ENCODE assay signal across 8 cellular contexts in the genomic region with DNA sequence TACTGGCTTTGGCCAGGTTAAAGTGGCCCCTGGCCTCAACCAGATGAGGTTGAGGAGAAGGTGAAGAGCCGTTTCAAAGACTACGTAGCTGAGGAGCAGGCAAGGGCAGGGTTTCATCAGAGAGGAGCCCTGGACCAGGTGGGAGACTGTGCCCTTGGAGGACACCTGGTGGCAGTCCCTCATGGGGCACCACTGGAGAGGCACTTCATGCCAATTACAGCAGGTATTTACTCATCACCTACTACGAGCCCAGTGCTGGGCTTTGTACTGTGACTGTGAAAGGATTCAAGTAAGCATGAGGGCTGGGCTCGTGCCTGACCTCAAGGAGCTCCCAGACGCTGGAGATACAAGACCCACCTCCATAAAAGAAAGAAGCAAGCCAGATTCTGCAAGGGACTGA. TPM values are rescaled to one million over a fixed set of nuclear protein-coding genes. Genes with fewer than 3 reads are reported as not detected.
DNase-seq lines count a peak whose midpoint lies in the region; ATAC-seq and TF ChIP-seq lines count a peak whose summit lies in the region.

No MANE protein-coding gene starts in this region.

- peak overlapping the region in 1 of 2 donors; percentile 47 for H3K27ac Mint-ChIP-seq in activated naive CD4-positive, alpha-beta T cell treated with anti-CD3 and anti-CD28 coated beads, Interleukin-2, amount 50 U/mL, for 72 hours

- no peaks in the 10 kb centered on the region for H3K27me3 ChIP-seq in osteoblast (ENCODE audit: insufficient read depth, low read length)

- no peaks in the 10 kb centered on the region for H3K9me2 ChIP-seq in OCI-LY7 (ENCODE audit: insufficient read depth, low read length)

- no peaks in the 10 kb centered on the region for H3K9me3 Mint-ChIP-seq in activated naive CD4-positive, alpha-beta T cell treated with anti-CD3 and anti-CD28 coated beads, Interleukin-2, amount 50 U/mL, for 72 hours

- H4K20me1 ChIP-seq in OCI-LY7 (ENCODE audit: insufficient read depth, low read length) (no peaks in the 10 kb centered on the region), osteoblast (ENCODE audit: insufficient read depth, low read length) (no peaks in the 10 kb centered on the region)

- peak; percentile 70 to 76 for ATAC-seq in activated naive CD4-positive, alpha-beta T cell treated with anti-CD3 and anti-CD28 coated beads, Interleukin-2, amount 50 U/mL, for 72 hours
- no peak for ATAC-seq in HG03097 (IDR thresholded peaks at IDR 0.05; ENCODE audit: low FRiP score, unreplicated experiment)
- no peak for ATAC-seq in HG03378 (IDR thresholded peaks at IDR 0.05; ENCODE audit: unreplicated experiment)

- H3K4me2 ChIP-seq in OCI-LY7 (ENCODE audit: low read length) (no peak overlapping the region), osteoblast (ENCODE audit: insufficient read depth, low read length) (no peak overlapping the region)

- H3K27ac ChIP-seq in OCI-LY7 (ENCODE audit: low read depth, low read length, poor library complexity, severe bottlenecking) (no peak overlapping the region), osteoblast (ENCODE audit: low read depth, low read length) (no peak overlapping the region)

- H3K79me2 ChIP-seq in OCI-LY7 (ENCODE audit: insufficient read depth, low read depth, low read length) (no peaks in the 10 kb centered on the region), osteoblast (ENCODE audit: insufficient read depth, low read length) (peaks cover 7% of the 10 kb centered on the region)

- H2AFZ ChIP-seq in OCI-LY7 (ENCODE audit: low read length) = no peak overlapping the region
- H2AFZ ChIP-seq in osteoblast (ENCODE audit: low read length) = no peak overlapping the region

- H3K4me3 ChIP-seq in OCI-LY7 (ENCODE audit: low read depth, low read length, poor library complexity, severe bottlenecking) (no peak overlapping the region), osteoblast (ENCODE audit: insufficient read depth, low read length) (no peak overlapping the region)

- H3K36me3 ChIP-seq in OCI-LY7 (ENCODE audit: insufficient read depth, low read length) = no peaks in the 10 kb centered on the region; the same call in 1 of the 2 replicates
- H3K36me3 ChIP-seq in osteoblast (ENCODE audit: insufficient read depth, low read length) = no peaks in the 10 kb centered on the region

- CTCF ChIA-PET in OCI-LY7 (lab: Charles Lee; ENCODE audit: unreplicated experiment) = interaction anchor here (0.6 kb wide), 1 partner anchor 135 kb away, joined by 3 read pairs; no protein-coding TSS in a partner anchor

- H3K9me3 ChIP-seq in OCI-LY7 (ENCODE audit: low read length) (no peaks in the 10 kb centered on the region), osteoblast (ENCODE audit: low read depth, low read length) (no peaks in the 10 kb centered on the region)

- no peaks in the 10 kb centered on the region for H3K36me3 Mint-ChIP-seq in activated naive CD4-positive, alpha-beta T cell treated with anti-CD3 and anti-CD28 coated beads, Interleukin-2, amount 50 U/mL, for 72 hours

- H3K4me1 ChIP-seq in OCI-LY7 (ENCODE audit: insufficient read depth, low read length, poor library complexity, severe bottlenecking) (peaks cover 29% of the 10 kb centered on the region), osteoblast (ENCODE audit: insufficient read depth, low read length) (peaks cover 13% of the 10 kb centered on the region)

- TF ChIP-seq CTCF in GM10266 (IDR thresholded peaks at IDR 0.05; ENCODE audit: control insufficient read depth, insufficient read depth, low read depth, missing control alignments) (peak; percentile 43), OCI-LY7 (conservative IDR thresholded peaks at IDR 0.05; ENCODE audit: low read length) (peak; percentile 57), osteoblast (IDR thresholded peaks at IDR 0.05; ENCODE audit: extremely low read depth, low read depth, low read length) (peak; percentile 8)

- POLR2A ChIA-PET in OCI-LY7 (lab: Charles Lee) = no interaction called here

- intact Hi-C loops in OCI-LY7 (cut with micrococcal nuclease; ENCODE audit: unreplicated experiment) = loop anchor here (1.0 to 5.0 kb wide), 2 partner anchors 136 to 236 kb away; no protein-coding TSS in a partner anchor

- no TSS peak for BruUV-seq in OCI-LY7 (replicated peaks; lab: Mats Ljungman, UMichigan)

- peak; percentile 43 for DNase-seq in GM10266 (ENCODE audit: extremely low spot score)
- peak; percentile 48 for DNase-seq in OCI-LY7 (ENCODE audit: low spot score)
- no peak for DNase-seq in activated naive CD4-positive, alpha-beta T cell treated with anti-CD3 and anti-CD28 coated beads, Interleukin-2, amount 50 U/mL, for 72 hours (ENCODE audit: low spot score in 2 of 2)
- peak; percentile 42 for DNase-seq in osteoblast (ENCODE audit: insufficient read length, low spot score, missing footprints)
- no peak for DNase-seq in mucosa of gallbladder (ENCODE audit: low spot score)
- no peak for DNase-seq in AG08396 (ENCODE audit: low spot score)

RNA-seq across cellular contexts. Expression of gene SMAD7, which starts 37.6 kb away (rescaled TPM):
- 13.5 and 15.1 TPM in 2 replicates for total RNA-seq in OCI-LY7 (2014; rRNA removed; shearing (Covaris generic))
- total RNA-seq in OCI-LY7 (2022) (2.9 and 3.2 TPM in 2 replicates), osteoblast (76.0 and 81.6 TPM in 2 replicates), mucosa of gallbladder (20.0 TPM)
- 10 to 100 TPM; 13.4 to 14.6 TPM for total RNA-seq in activated naive CD4-positive, alpha-beta T cell treated with anti-CD3 and anti-CD28 coated beads, Interleukin-2, amount 50 U/mL, for 72 hours

Comparison
In these comparisons a context has a peak if more than half of its experiments do, and no peak if none do; other contexts are left out.
1. DNase-seq: peak in GM10266 (single experiment), OCI-LY7 (single experiment) and osteoblast (single experiment); none in activated naive CD4-positive, alpha-beta T cell treated with anti-CD3 and anti-CD28 coated beads, Interleukin-2, amount 50 U/mL, for 72 hours (0 of 2), mucosa of gallbladder (single experiment) and AG08396 (single experiment).
2. ATAC-seq: peak in activated naive CD4-positive, alpha-beta T cell treated with anti-CD3 and anti-CD28 coated beads, Interleukin-2, amount 50 U/mL, for 72 hours (2 of 2); none in HG03097 (single experiment) and HG03378 (single experiment).
3. Peak in every context shown above with its lines, with median percentiles within 50 percentile points of each other: CTCF ChIP-seq.